Comparison of ENCODE assay signal across 8 cellular contexts in the genomic region with DNA sequence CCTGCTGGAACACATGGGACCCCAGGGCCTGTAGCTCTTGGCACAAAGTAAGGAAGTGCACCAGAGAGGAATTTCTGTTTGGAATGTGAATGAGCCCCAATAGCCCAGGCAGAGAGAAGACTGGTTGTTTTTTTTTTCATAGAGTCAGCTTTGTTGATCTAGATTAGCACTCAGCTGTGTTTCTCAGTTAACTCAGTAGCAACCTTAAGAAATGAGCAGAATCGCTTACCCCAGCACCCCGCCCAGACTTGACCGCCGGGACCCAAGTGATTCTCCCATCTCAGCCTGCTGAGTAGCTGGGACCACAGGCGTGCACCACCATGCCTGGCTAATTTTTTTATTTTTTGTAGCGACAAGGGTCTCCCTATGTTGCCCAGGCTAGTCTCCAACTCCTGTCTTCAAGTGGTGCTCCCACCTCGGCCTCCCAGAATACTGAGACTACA. TPM values are rescaled to one million over a fixed set of nuclear protein-coding genes. Genes with fewer than 3 reads are reported as not detected.
DNase-seq lines count a peak whose midpoint lies in the region; ATAC-seq and TF ChIP-seq lines count a peak whose summit lies in the region.

No MANE protein-coding gene starts in this region.

- TF ChIP-seq CTCF in DOHH2 (IDR thresholded peaks at IDR 0.05; ENCODE audit: low read depth, low read length, poor library complexity, severe bottlenecking): no peak

- no peaks in the 10 kb centered on the region for H3K9me3 Mint-ChIP-seq in naive thymus-derived CD8-positive, alpha-beta T cell

- H3K9me3 ChIP-seq in DOHH2 (ENCODE audit: control insufficient read depth, insufficient read depth, low read length): no peaks in the 10 kb centered on the region

- peaks cover 17 to 67% (median 51%) of the 10 kb centered on the region in 4 donors for H3K4me1 Mint-ChIP-seq in naive thymus-derived CD8-positive, alpha-beta T cell

- peaks cover 83% of the 10 kb centered on the region for H3K36me3 ChIP-seq in DOHH2 (ENCODE audit: control insufficient read depth, low read length)

- H3K27ac Mint-ChIP-seq in naive thymus-derived CD8-positive, alpha-beta T cell: peak overlapping the region in 3 of 10 donors; percentile 55 to 93 (median 56)

- peak overlapping the region; percentile 82 for H3K4me2 ChIP-seq in DOHH2 (ENCODE audit: low read length)

- peak overlapping the region in 6 of 10 donors; percentile 31 to 88 (median 46) for H3K4me3 Mint-ChIP-seq in naive thymus-derived CD8-positive, alpha-beta T cell

- POLR2A ChIA-PET in naive thymus-derived CD8-positive, alpha-beta T cell (lab: Charles Lee): no interaction called here

- ATAC-seq in naive thymus-derived CD8-positive, alpha-beta T cell: no peak
- ATAC-seq in GM21423 (IDR thresholded peaks at IDR 0.05; ENCODE audit: unreplicated experiment) (no peak), GM18870 (IDR thresholded peaks at IDR 0.05; ENCODE audit: unreplicated experiment) (no peak), GM19397 (IDR thresholded peaks at IDR 0.05; ENCODE audit: unreplicated experiment) (no peak)

- H3K27me3 Mint-ChIP-seq in naive thymus-derived CD8-positive, alpha-beta T cell: no peaks in the 10 kb centered on the region

- peak overlapping the region; percentile 86 for H3K27ac ChIP-seq in DOHH2 (ENCODE audit: low read depth, low read length)

- no peaks in the 10 kb centered on the region for H3K27me3 ChIP-seq in DOHH2 (ENCODE audit: control insufficient read depth, low read length)

- H4K20me1 ChIP-seq in DOHH2 (ENCODE audit: control insufficient read depth, insufficient read depth, low read depth, low read length): peaks cover 2% of the 10 kb centered on the region; the same call in 1 of the 2 replicates

- peaks cover 38% of the 10 kb centered on the region for H3F3A ChIP-seq in DOHH2 (ENCODE audit: control insufficient read depth, insufficient read depth)

- peaks cover 98% of the 10 kb centered on the region for H3K79me2 ChIP-seq in DOHH2 (ENCODE audit: control insufficient read depth, low read length)

- no peaks in the 10 kb centered on the region for H3K9me2 ChIP-seq in DOHH2 (replicated peaks; ENCODE audit: control insufficient read depth, low read length)

- peak overlapping the region; percentile 86 for H3K4me3 ChIP-seq in DOHH2 (ENCODE audit: low read length)

- DNase-seq in NAMALWA (ENCODE audit: low spot score): peak; percentile 53
- DNase-seq in dermis microvascular lymphatic vessel endothelial cell (ENCODE audit: low read depth in 2 of 2): peak; percentile 57 to 86
- no peak for DNase-seq in naive thymus-derived CD8-positive, alpha-beta T cell
- no peak for DNase-seq in DMS79 treated with DMSO at 0.1 percent for 48 hours (lab: John Stamatoyannopoulos, UW)

- peaks cover 0 to 25% (median 8%) of the 10 kb centered on the region in 3 donors for H3K36me3 Mint-ChIP-seq in naive thymus-derived CD8-positive, alpha-beta T cell

- peaks cover 23% of the 10 kb centered on the region for H3K4me1 ChIP-seq in DOHH2 (ENCODE audit: control insufficient read depth, low read length)

RNA-seq across cellular contexts. Expression of a gene that starts 2.8 kb away (rescaled TPM):
- 11.3 and 12.5 TPM in 2 replicates for total RNA-seq in dermis microvascular lymphatic vessel endothelial cell
- 10 to 100 TPM; 10.4 to 11.5 TPM for total RNA-seq in naive thymus-derived CD8-positive, alpha-beta T cell
- 1 to 10 TPM; 1.1 to 5.1 (median 2.1) TPM for polyA plus RNA-seq in naive thymus-derived CD8-positive, alpha-beta T cell

RNA-seq across cellular contexts. Expression of a gene that starts 3.0 kb away (rescaled TPM):
- total RNA-seq in dermis microvascular lymphatic vessel endothelial cell: 62.8 and 72.5 TPM in 2 replicates
- total RNA-seq in naive thymus-derived CD8-positive, alpha-beta T cell: 10 to 100 TPM; 56.9 to 68.2 TPM
- 10 to 100 TPM; 38.8 to 58.6 (median 44.4) TPM for polyA plus RNA-seq in naive thymus-derived CD8-positive, alpha-beta T cell

Comparison
In these comparisons a context has a peak if more than half of its experiments do, and no peak if none do; other contexts are left out.
1. DNase-seq: peak in NAMALWA (single experiment) and dermis microvascular lymphatic vessel endothelial cell (2 of 2); none in naive thymus-derived CD8-positive, alpha-beta T cell (0 of 10) and DMS79 treated with DMSO at 0.1 percent for 48 hours (single experiment).